Comparison of ENCODE assay signal across 17 cellular contexts in genomic region chr13:33235564-33235963, GRCh38. TPM values are rescaled to one million over a fixed set of nuclear protein-coding genes. Genes with fewer than 3 reads are reported as not detected.
DNase-seq lines count a peak whose midpoint lies in the region; ATAC-seq and TF ChIP-seq lines count a peak whose summit lies in the region.
"Had no signal": no experiment of that assay in that cellular context is flagged by ENCODE, and none has a peak within 500 bp of the region (broad histone marks: within the 10 kb centered on the region; RNA-seq: fewer than 3 reads in every experiment).

No MANE protein-coding gene starts in this region.

- peak in 1 of 2 donors; percentile 23 for ATAC-seq in upper lobe of left lung (ENCODE audit: low FRiP score in 2 of 2)
- ATAC-seq in GM21528 (IDR thresholded peaks at IDR 0.05; ENCODE audit: low FRiP score, unreplicated experiment) = no peak
- ATAC-seq: activated T-cell treated with anti-CD3 and anti-CD28 coated beads, Interleukin-2, amount 50 U/mL, for 4 hours had no signal

- peaks cover 13% of the 10 kb centered on the region; the same call in 1 of the 2 replicates for H3F3A ChIP-seq in PC-9 (ENCODE audit: insufficient read depth, low read depth)

- H3K9me2 ChIP-seq in PC-9 (ENCODE audit: insufficient read depth) = no peaks in the 10 kb centered on the region

- H3K27ac Mint-ChIP-seq in chondrocyte (ENCODE audit: unreplicated experiment) = peak overlapping the region; percentile 91
- H3K27ac Mint-ChIP-seq: activated CD4-positive, alpha-beta T cell treated with anti-CD3 and anti-CD28 coated beads, Interleukin-2, amount 10 ng/mL, durations not matched to agents 24 days and 14 days; CD8-positive, alpha-beta memory T cell; memory B cell had no signal

- no peaks in the 10 kb centered on the region for H3K27me3 Mint-ChIP-seq in chondrocyte (ENCODE audit: low read depth)

- H3K27me3 ChIP-seq in PC-9 (ENCODE audit: insufficient read depth, low read depth) = no peaks in the 10 kb centered on the region
- no peaks in the 10 kb centered on the region for H3K27me3 ChIP-seq in upper lobe of left lung
- H3K27me3 ChIP-seq: colonic mucosa, neutrophil had no signal

- no peak overlapping the region for H3K4me3 Mint-ChIP-seq in chondrocyte (ENCODE audit: unreplicated experiment)
- H3K4me3 Mint-ChIP-seq: activated CD4-positive, alpha-beta T cell treated with anti-CD3 and anti-CD28 coated beads, Interleukin-2, amount 10 ng/mL, durations not matched to agents 24 days and 14 days; activated T-cell treated with anti-CD3 and anti-CD28 coated beads, Interleukin-2, amount 50 U/mL, for 4 hours; CD8-positive, alpha-beta memory T cell; memory B cell had no signal

- no peaks in the 10 kb centered on the region for H4K20me1 ChIP-seq in PC-9 (ENCODE audit: insufficient read depth)

- POLR2A ChIA-PET in PC-9 (lab: Charles Lee; ENCODE audit: unreplicated experiment) = interaction anchor here (0.5 kb wide), 1 partner anchor 307 kb away, joined by 3 read pairs; no protein-coding TSS in a partner anchor

- 0 out of 2 replicates have a peak, but pooled peaks cover 8% of the 10 kb centered on the region for H3K9me3 ChIP-seq in PC-9 (ENCODE audit: insufficient read depth, low read depth)
- peaks cover 0 to 11% (median 0%) of the 10 kb centered on the region in 4 donors for H3K9me3 ChIP-seq in upper lobe of left lung
- H3K9me3 ChIP-seq: colonic mucosa, neutrophil had no signal

- no TSS peak for BruUV-seq in PC-9 (replicated peaks; lab: Mats Ljungman, UMichigan)

- no peak overlapping the region for H2AFZ ChIP-seq in PC-9

- TF ChIP-seq EP300 in upper lobe of left lung (IDR thresholded peaks at IDR 0.05) = no peak

- H3K36me3 ChIP-seq in PC-9 (ENCODE audit: low read depth) (peaks cover 6% of the 10 kb centered on the region; the same call in 1 of the 2 replicates), upper lobe of left lung (peaks cover 0 to 9% (median 0%) of the 10 kb centered on the region in 4 donors)
- H3K36me3 ChIP-seq: colonic mucosa, neutrophil had no signal

- no peak for TF ChIP-seq CTCF in PC-9 (conservative IDR thresholded peaks at IDR 0.05)
- TF ChIP-seq CTCF in chondrocyte (IDR thresholded peaks at IDR 0.05) = no peak
- no peak for TF ChIP-seq CTCF in upper lobe of left lung (IDR thresholded peaks at IDR 0.05)

- H3K9me3 Mint-ChIP-seq in chondrocyte (ENCODE audit: low read depth) = peaks cover 18% of the 10 kb centered on the region

- no peak overlapping the region for H3K4me3 ChIP-seq in PC-9
- no peak overlapping the region for H3K4me3 ChIP-seq in upper lobe of left lung
- H3K4me3 ChIP-seq: colonic mucosa had no signal

- peaks cover 22% of the 10 kb centered on the region for H3K4me1 ChIP-seq in PC-9 (replicated peaks; ENCODE audit: insufficient read depth)
- peaks cover 13 to 23% (median 20%) of the 10 kb centered on the region in 4 donors for H3K4me1 ChIP-seq in upper lobe of left lung
- H3K4me1 ChIP-seq: colonic mucosa had no signal

- peak overlapping the region; percentile 11; the same call in 1 of the 2 replicates for H3K27ac ChIP-seq in PC-9
- H3K27ac ChIP-seq in upper lobe of left lung = peak overlapping the region in 3 of 4 donors; percentile 1 to 39 (median 20)
- H3K27ac ChIP-seq: colonic mucosa, neutrophil had no signal

- H3K79me2 ChIP-seq in PC-9 (ENCODE audit: low read depth) = no peaks in the 10 kb centered on the region

- CTCF ChIA-PET in PC-9 (lab: Charles Lee) = no interaction called here

- DNase-seq in PC-9 = no peak
- DNase-seq in chondrocyte (ENCODE audit: low spot score) = no peak
- peak; percentile 36 for DNase-seq in myocyte (ENCODE audit: low read depth)
- no peak for DNase-seq in upper lobe of left lung
- no peak for DNase-seq in NCI-H69 (lab: John Stamatoyannopoulos, UW)
- DNase-seq in NCI-H2107 (lab: John Stamatoyannopoulos, UW) = no peak
- DNase-seq: activated CD4-positive, alpha-beta T cell treated with anti-CD3 and anti-CD28 coated beads, Interleukin-2, amount 10 ng/mL, durations not matched to agents 24 days and 14 days; activated T-cell treated with anti-CD3 and anti-CD28 coated beads, Interleukin-2, amount 50 U/mL, for 4 hours; CD8-positive, alpha-beta memory T cell; colonic mucosa; NCI-H2029; NCI-H774; SHP77; stimulated activated CD4-positive, alpha-beta T cell treated with anti-CD3 and anti-CD28 coated beads, Interleukin-12 subunit alpha, Interleukin-12 subunit beta, amount 100 ng/mL, for 4 hours had no signal

- WGBS in upper lobe of left lung, 2 donors = 58 to 65% methylated on average over 3 of the region's 3 CpGs

- H3K4me1 Mint-ChIP-seq in chondrocyte (ENCODE audit: low read depth) = peaks cover 49% of the 10 kb centered on the region
- H3K4me1 Mint-ChIP-seq: activated CD4-positive, alpha-beta T cell treated with anti-CD3 and anti-CD28 coated beads, Interleukin-2, amount 10 ng/mL, durations not matched to agents 24 days and 14 days; CD8-positive, alpha-beta memory T cell; memory B cell had no signal

- peaks cover 31% of the 10 kb centered on the region for H3K36me3 Mint-ChIP-seq in chondrocyte (ENCODE audit: low read depth)

- intact Hi-C loops in PC-9 (cut with micrococcal nuclease; ENCODE audit: unreplicated experiment) = loop anchor here (1.0 kb wide), 1 partner anchor 45 kb away; no protein-coding TSS in a partner anchor

- no peak for TF ChIP-seq POLR2A in upper lobe of left lung (IDR thresholded peaks at IDR 0.05)

- H3K4me2 ChIP-seq in PC-9 = 0 out of 2 replicates have a peak overlapping the region, but pooled peaks have one; percentile 11

RNA-seq across cellular contexts. Expression of gene STARD13, which starts 50.0 kb away (rescaled TPM):
- 13.9 and 19.6 TPM in 2 replicates for total RNA-seq in PC-9 (2021)
- 37.6 to 57.8 TPM (median 41.0 TPM) in 3 replicates for total RNA-seq in chondrocyte
- 28.6 and 41.7 TPM in 2 replicates for total RNA-seq in myocyte
- polyA plus RNA-seq in myocyte (2012) = 27.1 TPM
- 10 to 100 TPM; 43.6 to 76.5 (median 63.7) TPM for total RNA-seq in upper lobe of left lung
- polyA plus RNA-seq: CD8-positive, alpha-beta memory T cell had no signal
